Comparison of ENCODE assay signal across 20 cellular contexts in genomic region chr2:181762000-181762399, GRCh38.
A peak's percentile ranks its signal among the peaks of the same experiment; 100 is the strongest.
DNase-seq lines count a peak whose midpoint lies in the region; ATAC-seq and TF ChIP-seq lines count a peak whose summit lies in the region.
"Had no signal": no experiment of that assay in that cellular context is flagged by ENCODE, and none has a peak within 500 bp of the region (broad histone marks: within the 10 kb centered on the region; RNA-seq: fewer than 3 reads in every experiment).

No MANE protein-coding gene starts in this region.

- TF ChIP-seq CTCF in fibroblast of villous mesenchyme (IDR thresholded peaks at IDR 0.05; ENCODE audit: insufficient read depth, low read depth, low read length) (no peak), left lung (IDR thresholded peaks at IDR 0.05) (no peak), coronary artery (IDR thresholded peaks at IDR 0.05) (no peak)

- H3K4me1 Mint-ChIP-seq in activated CD4-positive, alpha-beta T cell treated with anti-CD3 and anti-CD28 coated beads, Interleukin-2, amount 10 ng/mL, durations not matched to agents 24 days and 14 days: no peaks in the 10 kb centered on the region
- H3K4me1 Mint-ChIP-seq: B cell, IgD-negative memory B cell had no signal

- no peak for ATAC-seq in left lung
- ATAC-seq: CD8-positive, alpha-beta T cell; GM12878 had no signal

- no peak overlapping the region for H3K4me3 Mint-ChIP-seq in activated CD4-positive, alpha-beta T cell treated with anti-CD3 and anti-CD28 coated beads, Interleukin-2, amount 10 ng/mL, durations not matched to agents 24 days and 14 days
- H3K4me3 Mint-ChIP-seq: B cell; CD8-positive, alpha-beta T cell; HFFc6; IgD-negative memory B cell had no signal

- H3K27me3 ChIP-seq in adipocyte (replicated peaks; ENCODE audit: control insufficient read depth, insufficient read depth, low read length): no peaks in the 10 kb centered on the region
- H3K27me3 ChIP-seq in left lung: no peaks in the 10 kb centered on the region
- H3K27me3 ChIP-seq: BLaER1 treated with 17β-estradiol and CSF1 and Interleukin-3, amounts not matched to agents 10 nM and 100 nM had no signal

- H3K36me3 ChIP-seq in adipocyte (ENCODE audit: control insufficient read depth, insufficient read depth, low read length, severe bottlenecking) (no peaks in the 10 kb centered on the region), left lung (no peaks in the 10 kb centered on the region)
- H3K36me3 ChIP-seq: BLaER1 treated with 17β-estradiol and CSF1 and Interleukin-3, amounts not matched to agents 10 nM and 100 nM had no signal

- no peaks in the 10 kb centered on the region for H3K36me3 Mint-ChIP-seq in activated CD4-positive, alpha-beta T cell treated with anti-CD3 and anti-CD28 coated beads, Interleukin-2, amount 10 ng/mL, durations not matched to agents 24 days and 14 days (ENCODE audit: low read depth)
- H3K36me3 Mint-ChIP-seq: CD8-positive, alpha-beta T cell had no signal

- H3K27ac Mint-ChIP-seq in activated CD4-positive, alpha-beta T cell treated with anti-CD3 and anti-CD28 coated beads, Interleukin-2, amount 10 ng/mL, durations not matched to agents 24 days and 14 days: no peak overlapping the region
- H3K27ac Mint-ChIP-seq: B cell; CD8-positive, alpha-beta T cell; HFFc6; IgD-negative memory B cell had no signal

- intact Hi-C loops in activated CD4-positive, alpha-beta T cell treated with anti-CD3 and anti-CD28 coated beads, Interleukin-2, amount 10 ng/mL, durations not matched to agents 24 days and 14 days (cut with micrococcal nuclease): no loop called here
- intact Hi-C loops in left lung (cut with DNase I): no loop called here

- H3K27ac ChIP-seq in left lung: no peak overlapping the region
- H3K27ac ChIP-seq in coronary artery: no peak overlapping the region
- H3K27ac ChIP-seq: 22Rv1; BLaER1 treated with 17β-estradiol and CSF1 and Interleukin-3, amounts not matched to agents 10 nM and 100 nM; GM23248; HL-60 had no signal

- H3K4me1 ChIP-seq in adipocyte (ENCODE audit: control insufficient read depth, insufficient read depth, low read length) (no peaks in the 10 kb centered on the region), left lung (no peaks in the 10 kb centered on the region)
- H3K4me1 ChIP-seq: BLaER1 treated with 17β-estradiol and CSF1 and Interleukin-3, amounts not matched to agents 10 nM and 100 nM had no signal

- H3K4me3 ChIP-seq in adipocyte (ENCODE audit: low read length): no peak overlapping the region
- H3K4me3 ChIP-seq in fibroblast of villous mesenchyme (ENCODE audit: low read depth, low read length): no peak overlapping the region
- no peak overlapping the region for H3K4me3 ChIP-seq in left lung
- H3K4me3 ChIP-seq in coronary artery: no peak overlapping the region
- H3K4me3 ChIP-seq: BLaER1 treated with 17β-estradiol and CSF1 and Interleukin-3, amounts not matched to agents 10 nM and 100 nM; GM12878; GM23248 had no signal

- peaks cover 7% of the 10 kb centered on the region for H3K27me3 Mint-ChIP-seq in activated CD4-positive, alpha-beta T cell treated with anti-CD3 and anti-CD28 coated beads, Interleukin-2, amount 10 ng/mL, durations not matched to agents 24 days and 14 days

- no peaks in the 10 kb centered on the region for H3K9me3 ChIP-seq in adipocyte (ENCODE audit: control insufficient read depth, low read length)
- H3K9me3 ChIP-seq in left lung: no peaks in the 10 kb centered on the region
- H3K9me3 ChIP-seq: BLaER1 treated with 17β-estradiol and CSF1 and Interleukin-3, amounts not matched to agents 10 nM and 100 nM had no signal

- peaks cover 4% of the 10 kb centered on the region for H3K9me3 Mint-ChIP-seq in activated CD4-positive, alpha-beta T cell treated with anti-CD3 and anti-CD28 coated beads, Interleukin-2, amount 10 ng/mL, durations not matched to agents 24 days and 14 days
- H3K9me3 Mint-ChIP-seq: HFFc6 had no signal

- DNase-seq in activated CD4-positive, alpha-beta T cell treated with anti-CD3 and anti-CD28 coated beads, Interleukin-2, amount 10 ng/mL, durations not matched to agents 24 days and 14 days: peak; percentile 30
- DNase-seq in activated CD4-positive, alpha-beta T cell treated with anti-CD3 and anti-CD28 coated beads for 1 hour: no peak
- DNase-seq in adipocyte (ENCODE audit: low read depth) (peak; percentile 36), fibroblast of villous mesenchyme (ENCODE audit: low read depth) (peak; percentile 22), left lung (no peak), coronary artery (ENCODE audit: low spot score) (no peak), occipital lobe (lab: John Stamatoyannopoulos, UW) (no peak)
- DNase-seq: Calu3; CD8-positive, alpha-beta T cell; DMS79 treated with DMSO at 0.1 percent for 48 hours; GF-D8; GM23248; HCEC 1CT; HFFc6 had no signal

- no peak overlapping the region for H3K9ac ChIP-seq in adipocyte (ENCODE audit: low read length)
- H3K9ac ChIP-seq: BLaER1 treated with 17β-estradiol and CSF1 and Interleukin-3, amounts not matched to agents 10 nM and 100 nM; GM23248 had no signal

Comparison
In these comparisons a context has a peak if more than half of its experiments do, and no peak if none do; other contexts are left out.
1. DNase-seq: peak in activated CD4-positive, alpha-beta T cell treated with anti-CD3 and anti-CD28 coated beads, Interleukin-2, amount 10 ng/mL, durations not matched to agents 24 days and 14 days (single experiment), adipocyte (single experiment) and fibroblast of villous mesenchyme (single experiment); none in activated CD4-positive, alpha-beta T cell treated with anti-CD3 and anti-CD28 coated beads for 1 hour (single experiment), left lung (0 of 2), coronary artery (single experiment) and occipital lobe (single experiment).